ENCODE assay signal across 8 cellular contexts in the genomic region with DNA sequence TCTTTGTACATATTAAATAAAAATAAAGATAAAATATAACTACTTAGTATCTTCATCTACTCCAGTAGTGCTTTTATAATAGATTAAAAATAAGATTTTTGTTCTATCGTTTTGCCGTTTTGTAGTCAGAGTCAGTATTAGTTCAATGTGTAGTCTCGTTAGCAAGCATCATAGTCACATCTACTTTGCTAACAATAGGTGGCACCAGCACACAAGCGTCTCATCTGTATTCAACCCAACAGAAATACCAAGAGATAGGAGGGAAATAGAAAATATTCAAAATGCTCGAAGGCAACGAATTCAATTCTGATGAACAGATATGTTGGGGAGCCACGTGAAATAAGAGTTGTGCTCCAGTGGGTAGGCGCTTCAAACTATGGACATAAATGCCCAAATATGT. TPM values are rescaled to one million over a fixed set of nuclear protein-coding genes. Genes with fewer than 3 reads are reported as not detected.
DNase-seq lines count a peak whose midpoint lies in the region; ATAC-seq, FAIRE-seq and TF ChIP-seq lines count a peak whose summit lies in the region.

No MANE protein-coding gene starts in this region.

- no peaks in the 10 kb centered on the region for H3K36me3 ChIP-seq in neural cell (ENCODE audit: insufficient read depth, low read length)

- H3K9ac ChIP-seq in neural cell (ENCODE audit: low read length) = no peak overlapping the region

- no peak overlapping the region for H3K4me3 Mint-ChIP-seq in CD4-positive, alpha-beta T cell

- no peaks in the 10 kb centered on the region for H3K4me1 Mint-ChIP-seq in CD4-positive, alpha-beta T cell (ENCODE audit: low read depth)

- TF ChIP-seq CTCF in CD4-positive, alpha-beta T cell (IDR thresholded peaks at IDR 0.05) = peak; percentile 62
- peak; percentile 32 for TF ChIP-seq CTCF in neural cell (IDR thresholded peaks at IDR 0.05; ENCODE audit: poor library complexity, severe bottlenecking)

- no peak overlapping the region for H3K4me2 ChIP-seq in neural cell (ENCODE audit: low read length)

- no peaks in the 10 kb centered on the region for H3K9me2 ChIP-seq in neural cell (ENCODE audit: insufficient read depth, low read length)

- ATAC-seq in CD4-positive, alpha-beta T cell (ENCODE audit: poor library complexity) = peak; percentile 39
- no peak for ATAC-seq in HG03135 (IDR thresholded peaks at IDR 0.05; ENCODE audit: unreplicated experiment)
- ATAC-seq in HG03439 (IDR thresholded peaks at IDR 0.05; ENCODE audit: unreplicated experiment) = no peak

- H4K20me1 ChIP-seq in neural cell (ENCODE audit: insufficient read depth) = no peaks in the 10 kb centered on the region

- H3K9me3 ChIP-seq in CD4-positive, alpha-beta T cell (ENCODE audit: control insufficient read depth, low read length) = no peaks in the 10 kb centered on the region
- H3K9me3 ChIP-seq in neural cell (ENCODE audit: low read length) = no peaks in the 10 kb centered on the region

- POLR2A ChIA-PET in CD4-positive, alpha-beta T cell (lab: Charles Lee) = no interaction called here

- no peaks in the 10 kb centered on the region for H3K79me2 ChIP-seq in neural cell (replicated peaks; ENCODE audit: insufficient read depth, low read length)

- H3K9me3 Mint-ChIP-seq in CD4-positive, alpha-beta T cell = no peaks in the 10 kb centered on the region

- peaks cover 11% of the 10 kb centered on the region for H3K27me3 Mint-ChIP-seq in CD4-positive, alpha-beta T cell

- FAIRE-seq in GM19239 (lab: Jason Lieb, UNC) = peak; percentile 28

- peak; percentile 40 for TF ChIP-seq RAD21 in neural cell (conservative IDR thresholded peaks at IDR 0.05)

- H3K27ac ChIP-seq in CD4-positive, alpha-beta T cell (ENCODE audit: low read depth, low read length) = no peak overlapping the region
- H3K27ac ChIP-seq in neural cell (ENCODE audit: low read length) = no peak overlapping the region

- no peaks in the 10 kb centered on the region for H3K27me3 ChIP-seq in CD4-positive, alpha-beta T cell (ENCODE audit: control insufficient read depth, insufficient read depth, low read length)
- H3K27me3 ChIP-seq in neural cell (ENCODE audit: insufficient read depth, low read depth, low read length) = no peaks in the 10 kb centered on the region

- no peak overlapping the region for H3K27ac Mint-ChIP-seq in CD4-positive, alpha-beta T cell

- H3F3A ChIP-seq in neural cell (ENCODE audit: insufficient read depth, low read length, poor library complexity, severe bottlenecking) = no peaks in the 10 kb centered on the region

- no peaks in the 10 kb centered on the region for H3K36me3 Mint-ChIP-seq in CD4-positive, alpha-beta T cell (ENCODE audit: low read depth)

- DNase-seq in CD4-positive, alpha-beta T cell = peak in 1 of 10 experiments; percentile 11
- DNase-seq in GM19239 (ENCODE audit: insufficient read length, low spot score) = no peak
- DNase-seq in NCI-H524 (lab: John Stamatoyannopoulos, UW) = peak; percentile 14 to 62
- DNase-seq in cerebellar cortex (ENCODE audit: low spot score) = peak; percentile 42
- no peak for DNase-seq in activated CD4-positive, alpha-beta T cell treated with anti-CD3 and anti-CD28 coated beads, Interleukin-2, amount 50 U/mL, for 1 hour

- CTCF ChIA-PET in CD4-positive, alpha-beta T cell (lab: Charles Lee) = interaction anchor here (0.6 kb wide), 1 partner anchor 653 kb away, joined by 3 read pairs; no protein-coding TSS in a partner anchor

- no peak overlapping the region for H3K4me3 ChIP-seq in neural cell (ENCODE audit: low read length)

- TF ChIP-seq EP300 in neural cell (conservative IDR thresholded peaks at IDR 0.05; ENCODE audit: poor library complexity, severe bottlenecking) = no peak

- intact Hi-C loops in CD4-positive, alpha-beta T cell (cut with DNase I, micrococcal nuclease) = loop anchor here in 1 of 2 experiments (5.0 kb wide), 1 partner anchor 1387 kb away; no protein-coding TSS in a partner anchor

- H2AFZ ChIP-seq in neural cell (ENCODE audit: low read depth, low read length) = no peak overlapping the region

TF ChIP-seq in neural cell, 6 proteins besides CTCF, POLR2A, EP300 and RAD21:
- TF ChIP-seq POLR2AphosphoS5 (IDR thresholded peaks at IDR 0.05) = no peak
- no peak for TF ChIP-seq MXI1 (conservative IDR thresholded peaks at IDR 0.05; ENCODE audit: poor library complexity, severe bottlenecking)
- no peak for TF ChIP-seq SMC3 (conservative IDR thresholded peaks at IDR 0.05; ENCODE audit: poor library complexity)
- TF ChIP-seq EZH2 (IDR thresholded peaks at IDR 0.05; ENCODE audit: borderline replicate concordance, insufficient read depth, low read length, poor library complexity, severe bottlenecking) = no peak
- TF ChIP-seq TAF1 (IDR thresholded peaks at IDR 0.05; ENCODE audit: low read depth) = no peak
- TF ChIP-seq, protein P1, sequence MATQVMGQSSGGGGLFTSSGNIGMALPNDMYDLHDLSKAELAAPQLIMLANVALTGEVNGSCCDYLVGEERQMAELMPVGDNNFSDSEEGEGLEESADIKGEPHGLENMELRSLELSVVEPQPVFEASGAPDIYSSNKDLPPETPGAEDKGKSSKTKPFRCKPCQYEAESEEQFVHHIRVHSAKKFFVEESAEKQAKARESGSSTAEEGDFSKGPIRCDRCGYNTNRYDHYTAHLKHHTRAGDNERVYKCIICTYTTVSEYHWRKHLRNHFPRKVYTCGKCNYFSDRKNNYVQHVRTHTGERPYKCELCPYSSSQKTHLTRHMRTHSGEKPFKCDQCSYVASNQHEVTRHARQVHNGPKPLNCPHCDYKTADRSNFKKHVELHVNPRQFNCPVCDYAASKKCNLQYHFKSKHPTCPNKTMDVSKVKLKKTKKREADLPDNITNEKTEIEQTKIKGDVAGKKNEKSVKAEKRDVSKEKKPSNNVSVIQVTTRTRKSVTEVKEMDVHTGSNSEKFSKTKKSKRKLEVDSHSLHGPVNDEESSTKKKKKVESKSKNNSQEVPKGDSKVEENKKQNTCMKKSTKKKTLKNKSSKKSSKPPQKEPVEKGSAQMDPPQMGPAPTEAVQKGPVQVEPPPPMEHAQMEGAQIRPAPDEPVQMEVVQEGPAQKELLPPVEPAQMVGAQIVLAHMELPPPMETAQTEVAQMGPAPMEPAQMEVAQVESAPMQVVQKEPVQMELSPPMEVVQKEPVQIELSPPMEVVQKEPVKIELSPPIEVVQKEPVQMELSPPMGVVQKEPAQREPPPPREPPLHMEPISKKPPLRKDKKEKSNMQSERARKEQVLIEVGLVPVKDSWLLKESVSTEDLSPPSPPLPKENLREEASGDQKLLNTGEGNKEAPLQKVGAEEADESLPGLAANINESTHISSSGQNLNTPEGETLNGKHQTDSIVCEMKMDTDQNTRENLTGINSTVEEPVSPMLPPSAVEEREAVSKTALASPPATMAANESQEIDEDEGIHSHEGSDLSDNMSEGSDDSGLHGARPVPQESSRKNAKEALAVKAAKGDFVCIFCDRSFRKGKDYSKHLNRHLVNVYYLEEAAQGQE (IDR thresholded peaks at IDR 0.05; ENCODE audit: borderline replicate concordance) = no peak

RNA-seq across cellular contexts. Expression of a gene that starts 21.4 kb away (rescaled TPM):
- total RNA-seq in CD4-positive, alpha-beta T cell = 10 to 100 TPM; 25.4 to 28.4 TPM
- 223 TPM in 2 replicates for polyA plus RNA-seq in neural cell
- 179 and 195 TPM in 2 replicates for polyA minus RNA-seq in neural cell

RNA-seq across cellular contexts. Expression of a gene that starts 45.5 kb away (rescaled TPM):
- 1 to 10 TPM; 2.2 to 3.4 TPM for total RNA-seq in CD4-positive, alpha-beta T cell
- 27.2 and 29.4 TPM in 2 replicates for polyA plus RNA-seq in neural cell
- polyA minus RNA-seq in neural cell = 16.3 and 17.8 TPM in 2 replicates

Comparison
In these comparisons a context has a peak if more than half of its experiments do, and no peak if none do; other contexts are left out.
1. DNase-seq: peak in NCI-H524 (2 of 2) and cerebellar cortex (single experiment); none in GM19239 (single experiment) and activated CD4-positive, alpha-beta T cell treated with anti-CD3 and anti-CD28 coated beads, Interleukin-2, amount 50 U/mL, for 1 hour (single experiment).